ENCODE assay signal across 23 cellular contexts in genomic region chr3:4309476-4310121, GRCh38. TPM values are rescaled to one million over a fixed set of nuclear protein-coding genes. Genes with fewer than 3 reads are reported as not detected.
DNase-seq lines count a peak whose midpoint lies in the region; ATAC-seq and TF ChIP-seq lines count a peak whose summit lies in the region.
"Had no signal": no experiment of that assay in that cellular context is flagged by ENCODE, and none has a peak within 500 bp of the region (broad histone marks: within the 10 kb centered on the region; RNA-seq: fewer than 3 reads in every experiment).

No MANE protein-coding gene starts in this region.

- no peak overlapping the region for H3K56ac ChIP-seq in H9 (ENCODE audit: insufficient read length, low read depth, low read length)

- no peak overlapping the region for H3K14ac ChIP-seq in H9 (ENCODE audit: insufficient read depth, low read length)

- peak overlapping the region; percentile 56 for H3K23ac ChIP-seq in H9 (ENCODE audit: insufficient read length, low read depth, low read length)

- peaks cover 0 to 10% of the 10 kb centered on the region in 2 donors for H3K36me3 ChIP-seq in left lung
- H3K36me3 ChIP-seq: BE2C had no signal

- DNase-seq in AML-193 (lab: John Stamatoyannopoulos, UW) (peak; percentile 61 to 67), H9 (no peak), left lung (peak in 1 of 2 donors; percentile 38), GOT3 (lab: John Stamatoyannopoulos, UW) (no peak), NCI-H510A treated with DMSO at 0.1 percent for 48 hours (lab: John Stamatoyannopoulos, UW) (no peak), ecto neural progenitor cell (ENCODE audit: low spot score) (no peak), NCI-H774 (lab: John Stamatoyannopoulos, UW) (no peak)
- DNase-seq: aorta; BE2C; central memory CD4-positive, alpha-beta T cell; NCI-H1105; NCI-H2029; NCI-H2227 treated with DMSO at 0.1 percent for 48 hours; NCI-H82; retina; stimulated activated CD4-positive, alpha-beta T cell treated with anti-CD3 and anti-CD28 coated beads, Interleukin-2, amount 100 ng/mL, for 24 hours had no signal

- no peak overlapping the region; a peak in 1 of 5 replicates for H3K4me3 Mint-ChIP-seq in H9
- H3K4me3 Mint-ChIP-seq: activated naive CD8-positive, alpha-beta T cell had no signal

- no peak overlapping the region for H3K4me2 ChIP-seq in H9 (ENCODE audit: insufficient read depth, insufficient read length, low read length)
- H3K4me2 ChIP-seq: A549, KMS-11, smooth muscle cell had no signal

- no peak overlapping the region for H2BK12ac ChIP-seq in H9 (ENCODE audit: insufficient read length, low read depth, low read length)

- no peak overlapping the region for H2AFZ ChIP-seq in H9 (ENCODE audit: low read length)

- H3K79me2 ChIP-seq in H9 (ENCODE audit: insufficient read depth, low read length) = 0 out of 2 replicates have a peak, but pooled peaks cover 2% of the 10 kb centered on the region

- H3K9ac ChIP-seq in H9 (ENCODE audit: extremely low read depth, insufficient read length, low read length) = no peak overlapping the region
- H3K9ac ChIP-seq: KMS-11 had no signal

- H4K91ac ChIP-seq in H9 (ENCODE audit: insufficient read length, low read depth, low read length) = no peak overlapping the region

- H3K4me1 ChIP-seq in H9 (ENCODE audit: insufficient read depth, low read length) (peaks cover 7% of the 10 kb centered on the region; the same call in 1 of the 2 replicates), left lung (peaks cover 13 to 21% of the 10 kb centered on the region in 2 donors)
- H3K4me1 ChIP-seq: A549, BE2C had no signal

- H4K8ac ChIP-seq in H9 (replicated peaks; ENCODE audit: insufficient read length, low read depth, low read length) = no peak overlapping the region

- no peaks in the 10 kb centered on the region for H3K9me3 ChIP-seq in H9 (ENCODE audit: control insufficient read depth, low read depth, low read length)
- H3K9me3 ChIP-seq in left lung = no peaks in the 10 kb centered on the region
- H3K9me3 ChIP-seq: A549, BE2C, vagina had no signal

- H3K18ac ChIP-seq in H9 (ENCODE audit: insufficient read length, low read depth, low read length) = no peak overlapping the region

- peaks cover 20 to 30% (median 27%) of the 10 kb centered on the region in 3 experiments for H3K36me3 Mint-ChIP-seq in H9 (ENCODE audit: insufficient read depth in 1 of 3, low read depth in 3 of 3)

- H4K20me1 ChIP-seq in H9 (ENCODE audit: control insufficient read depth, insufficient read depth, insufficient read length) = no peaks in the 10 kb centered on the region

- no CpG with 5 or more reads among the region's 3 CpGs for WGBS in H9 (ENCODE audit: extremely low coverage, insufficient read length, low lambda C conversion rate)

- H3K27ac Mint-ChIP-seq in H9 = peak overlapping the region in 2 of 3 experiments; percentile 44 to 91; a peak in 4 of 7 replicates
- H3K27ac Mint-ChIP-seq: activated naive CD8-positive, alpha-beta T cell had no signal

- peak; percentile 61 for ATAC-seq in left lung
- ATAC-seq: A549 had no signal

- H3K27me3 Mint-ChIP-seq in H9 (ENCODE audit: low read depth) = no peaks in the 10 kb centered on the region
- H3K27me3 Mint-ChIP-seq: activated naive CD8-positive, alpha-beta T cell had no signal

- intact Hi-C loops in left lung (cut with DNase I) = no loop called here

- no peak overlapping the region for H3K27ac ChIP-seq in H9 (ENCODE audit: insufficient read length, low read depth, low read length)
- peak overlapping the region; percentile 86 for H3K27ac ChIP-seq in VCaP
- peak overlapping the region in 1 of 2 donors; percentile 19 for H3K27ac ChIP-seq in left lung
- H3K27ac ChIP-seq: A549, KMS-11, RWPE1, vagina had no signal

- H3K9me3 Mint-ChIP-seq in H9 = no peaks in the 10 kb centered on the region

- H3K4me3 ChIP-seq in left lung = no peak overlapping the region
- H3K4me3 ChIP-seq: A549, smooth muscle cell, vagina had no signal

- no peaks in the 10 kb centered on the region for H3K23me2 ChIP-seq in H9 (ENCODE audit: insufficient read length, low read depth, low read length, poor library complexity, severe bottlenecking)

- no peak overlapping the region for H3T11ph ChIP-seq in H9 (ENCODE audit: low read length)

- H2BK5ac ChIP-seq in H9 (ENCODE audit: insufficient read length, low read length) = no peak overlapping the region

- H3K4me1 Mint-ChIP-seq in H9 = peaks cover 41 to 53% of the 10 kb centered on the region in 2 experiments

- no peak overlapping the region for H2BK15ac ChIP-seq in H9 (ENCODE audit: low read depth, low read length)

- no peaks in the 10 kb centered on the region for H3K27me3 ChIP-seq in H9 (ENCODE audit: insufficient read depth, low read length)
- no peaks in the 10 kb centered on the region for H3K27me3 ChIP-seq in left lung
- H3K27me3 ChIP-seq: BE2C, vagina had no signal

- H2BK120ac ChIP-seq in H9 (ENCODE audit: low read depth, low read length, poor library complexity, severe bottlenecking) = no peak overlapping the region

- TF ChIP-seq CTCF in H9 (conservative IDR thresholded peaks at IDR 0.05) (no peak), VCaP (conservative IDR thresholded peaks at IDR 0.05) (no peak), left lung (IDR thresholded peaks at IDR 0.05) (no peak)

- no peak overlapping the region for H3K4ac ChIP-seq in H9 (ENCODE audit: low read depth, low read length)

- no peak overlapping the region for H4K5ac ChIP-seq in H9 (ENCODE audit: insufficient read length, low read depth, low read length)

- no peak overlapping the region for H2AK5ac ChIP-seq in H9 (ENCODE audit: insufficient read length, low read length)

- peaks cover 3% of the 10 kb centered on the region for H3K79me1 ChIP-seq in H9 (ENCODE audit: insufficient read depth, low read depth, low read length, poor library complexity, severe bottlenecking)

- no peak overlapping the region for H2BK20ac ChIP-seq in H9 (ENCODE audit: low read depth, low read length, poor library complexity, severe bottlenecking)

RNA-seq across cellular contexts. Expression of gene SETMAR, which starts 6.4 kb away (rescaled TPM):
- total RNA-seq in H9 (2021) (28.6 and 29.1 TPM in 2 replicates), left lung (10 to 100 TPM; 12.8 to 19.4 TPM)

Comparison
In these comparisons a context has a peak if more than half of its experiments do, and no peak if none do; other contexts are left out.
1. DNase-seq: peak in AML-193 (2 of 2); none in H9 (single experiment), GOT3 (single experiment), NCI-H510A treated with DMSO at 0.1 percent for 48 hours (single experiment), ecto neural progenitor cell (single experiment) and NCI-H774 (single experiment).